Comparison of ENCODE assay signal across 12 cellular contexts in genomic region chr11:89405629-89406028, GRCh38.
DNase-seq lines count a peak whose midpoint lies in the region; ATAC-seq and TF ChIP-seq lines count a peak whose summit lies in the region.
"Had no signal": no experiment of that assay in that cellular context is flagged by ENCODE, and none has a peak within 500 bp of the region (broad histone marks: within the 10 kb centered on the region; RNA-seq: fewer than 3 reads in every experiment).

No MANE protein-coding gene starts in this region.

- H3K4me1 Mint-ChIP-seq in HFFc6 (ENCODE audit: low read depth): no peaks in the 10 kb centered on the region
- H3K4me1 Mint-ChIP-seq in activated naive CD8-positive, alpha-beta T cell treated with anti-CD3 and anti-CD28 coated beads for 36 hours: no peaks in the 10 kb centered on the region
- H3K4me1 Mint-ChIP-seq: natural killer cell had no signal

- H3K9me3 ChIP-seq in effector memory CD4-positive, alpha-beta T cell (ENCODE audit: control insufficient read depth, low read length): no peaks in the 10 kb centered on the region

- no peaks in the 10 kb centered on the region for H3K36me3 Mint-ChIP-seq in HFFc6 (ENCODE audit: low read depth)
- no peaks in the 10 kb centered on the region for H3K36me3 Mint-ChIP-seq in activated naive CD8-positive, alpha-beta T cell treated with anti-CD3 and anti-CD28 coated beads for 36 hours
- H3K36me3 Mint-ChIP-seq: natural killer cell had no signal

- no peak overlapping the region for H3K4me3 ChIP-seq in effector memory CD4-positive, alpha-beta T cell (ENCODE audit: insufficient read depth, low read depth, low read length, poor library complexity, severe bottlenecking)

- no peaks in the 10 kb centered on the region for H3K27me3 Mint-ChIP-seq in HFFc6 (ENCODE audit: insufficient read depth)
- H3K27me3 Mint-ChIP-seq in activated naive CD8-positive, alpha-beta T cell treated with anti-CD3 and anti-CD28 coated beads for 36 hours: no peaks in the 10 kb centered on the region

- ATAC-seq in foreskin keratinocyte (peak; percentile 70), GM21390 (IDR thresholded peaks at IDR 0.05; ENCODE audit: unreplicated experiment) (no peak)
- ATAC-seq: natural killer cell had no signal

- TF ChIP-seq CTCF in HFFc6 (IDR thresholded peaks at IDR 0.05) (peak; percentile 69), foreskin keratinocyte (conservative IDR thresholded peaks at IDR 0.05) (peak; percentile 55)

- peak; percentile 24 for DNase-seq in ACHN
- DNase-seq in HFFc6: no peak
- peak; percentile 3 for DNase-seq in RPMI8226
- DNase-seq in foreskin keratinocyte: peak; percentile 8 to 29
- no peak for DNase-seq in effector memory CD4-positive, alpha-beta T cell
- DNase-seq in NCI-H1436 (lab: John Stamatoyannopoulos, UW): no peak
- no peak for DNase-seq in activated naive CD8-positive, alpha-beta T cell treated with anti-CD3 and anti-CD28 coated beads for 36 hours
- DNase-seq: activated CD8-positive, alpha-beta memory T cell treated with anti-CD3 and anti-CD28 coated beads, Interleukin-2, amount 50 U/mL, for 48 hours; C1 segment of cervical spinal cord; natural killer cell; NCI-H187 had no signal

- H3K27ac Mint-ChIP-seq in HFFc6: no peak overlapping the region
- H3K27ac Mint-ChIP-seq in activated naive CD8-positive, alpha-beta T cell treated with anti-CD3 and anti-CD28 coated beads for 36 hours: no peak overlapping the region
- H3K27ac Mint-ChIP-seq: natural killer cell had no signal

- no peak overlapping the region for H3K4me3 Mint-ChIP-seq in HFFc6
- H3K4me3 Mint-ChIP-seq in activated naive CD8-positive, alpha-beta T cell treated with anti-CD3 and anti-CD28 coated beads for 36 hours: no peak overlapping the region
- H3K4me3 Mint-ChIP-seq: natural killer cell had no signal

- no peak overlapping the region for H3K27ac ChIP-seq in foreskin keratinocyte
- H3K27ac ChIP-seq in effector memory CD4-positive, alpha-beta T cell (ENCODE audit: insufficient read depth, low read length, poor library complexity, severe bottlenecking): no peak overlapping the region

- H3K9me3 Mint-ChIP-seq in HFFc6: no peaks in the 10 kb centered on the region
- H3K9me3 Mint-ChIP-seq in activated naive CD8-positive, alpha-beta T cell treated with anti-CD3 and anti-CD28 coated beads for 36 hours: no peaks in the 10 kb centered on the region

- in situ Hi-C loops in ACHN (cut with HindIII; ENCODE audit: low pct_ligation_motif_present, low pct_unique_long_range_greater_than_20kb, low sequenced_read_pairs): no loop called here

- no peaks in the 10 kb centered on the region for H3K4me1 ChIP-seq in foreskin keratinocyte
- H3K4me1 ChIP-seq in effector memory CD4-positive, alpha-beta T cell (ENCODE audit: control insufficient read depth, insufficient read depth, low read length, poor library complexity, severe bottlenecking): no peaks in the 10 kb centered on the region

- no peaks in the 10 kb centered on the region for H3K36me3 ChIP-seq in effector memory CD4-positive, alpha-beta T cell (ENCODE audit: control insufficient read depth, insufficient read depth, low read length)

- H3K27me3 ChIP-seq in foreskin keratinocyte: no peaks in the 10 kb centered on the region
- no peaks in the 10 kb centered on the region for H3K27me3 ChIP-seq in effector memory CD4-positive, alpha-beta T cell (replicated peaks; ENCODE audit: control insufficient read depth, insufficient read depth, low read length, poor library complexity, severe bottlenecking)

Comparison
In these comparisons a context has a peak if more than half of its experiments do, and no peak if none do; other contexts are left out.
1. DNase-seq: peak in ACHN (single experiment), RPMI8226 (single experiment) and foreskin keratinocyte (2 of 2); none in HFFc6 (single experiment), effector memory CD4-positive, alpha-beta T cell (0 of 3), NCI-H1436 (single experiment) and activated naive CD8-positive, alpha-beta T cell treated with anti-CD3 and anti-CD28 coated beads for 36 hours (single experiment).